25 cellular contexts compared by ENCODE assay signal in the genomic region with DNA sequence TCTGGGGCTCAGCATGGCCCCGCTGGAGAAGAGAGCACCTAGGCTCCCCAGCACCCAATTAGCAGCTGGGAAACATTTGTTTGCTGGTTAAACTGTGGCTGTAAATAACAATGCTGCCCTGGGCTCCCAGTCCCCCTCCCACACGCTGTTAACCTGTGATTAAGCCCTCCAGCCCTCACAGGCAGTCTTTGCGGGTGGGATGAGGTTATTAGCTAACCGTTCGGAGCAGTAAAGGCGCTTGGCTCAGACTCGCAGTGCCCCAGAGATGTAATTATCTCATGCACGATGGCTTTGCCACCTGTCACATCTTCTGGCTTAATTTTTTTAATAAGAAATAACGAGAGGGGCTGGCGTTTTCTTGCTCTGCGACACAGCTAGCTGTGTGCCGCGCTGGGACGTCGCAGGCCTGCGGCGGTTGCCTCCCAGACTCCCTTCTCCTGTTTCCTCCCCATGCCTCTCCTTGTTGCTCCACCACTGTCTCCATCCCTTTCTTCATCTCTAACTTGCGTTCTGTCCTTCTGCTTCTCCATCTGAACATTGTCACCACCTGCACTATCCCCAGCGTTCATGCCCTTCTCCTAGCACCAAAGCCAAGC.
DNase-seq lines count a peak whose midpoint lies in the region; ATAC-seq, FAIRE-seq and TF ChIP-seq lines count a peak whose summit lies in the region.
"Had no signal": no experiment of that assay in that cellular context is flagged by ENCODE, and none has a peak within 500 bp of the region (broad histone marks: within the 10 kb centered on the region; RNA-seq: fewer than 3 reads in every experiment).

No MANE protein-coding gene starts in this region.

- no peaks in the 10 kb centered on the region for H3K9me3 ChIP-seq in endodermal cell (ENCODE audit: control insufficient read depth, low read length)
- H3K9me3 ChIP-seq: right atrium auricular region had no signal

- ATAC-seq in GM19395 (IDR thresholded peaks at IDR 0.05; ENCODE audit: unreplicated experiment) (no peak), HG03442 (IDR thresholded peaks at IDR 0.05; ENCODE audit: unreplicated experiment) (no peak)
- ATAC-seq: activated CD4-positive, CD25-positive, alpha-beta regulatory T cell treated with anti-CD3 and anti-CD28 coated beads, Interleukin-2, amount 50 U/mL, for 24 hours; activated T-cell treated with anti-CD3 and anti-CD28 coated beads, Interleukin-2, amount 50 U/mL, for 4 hours; foreskin keratinocyte; K562 had no signal

- no peaks in the 10 kb centered on the region for H3K36me3 Mint-ChIP-seq in endodermal cell (ENCODE audit: low read depth)

- WGBS in endodermal cell (ENCODE audit: insufficient coverage in 1 of 2, insufficient read length in 1 of 2), 2 experiments, result 84 to 94% methylated on average over 12 to 19 of the region's 19 CpGs

- no peaks in the 10 kb centered on the region for H3K9me3 Mint-ChIP-seq in endodermal cell
- H3K9me3 Mint-ChIP-seq: activated T-cell treated with anti-CD3 and anti-CD28 coated beads, Interleukin-2, amount 50 U/mL, for 4 hours; central memory CD8-positive, alpha-beta T cell had no signal

- peaks cover 17% of the 10 kb centered on the region for H3K27me3 Mint-ChIP-seq in endodermal cell (ENCODE audit: insufficient read depth)

- peak; percentile 81 for FAIRE-seq in D721Med (lab: Jason Lieb, UNC)
- FAIRE-seq: K562, keratinocyte, urothelium cell line had no signal

- TF ChIP-seq CTCF in D721Med (IDR thresholded peaks at IDR 0.05; ENCODE audit: insufficient read depth, missing control alignments), result no peak
- TF ChIP-seq CTCF in endodermal cell (conservative IDR thresholded peaks at IDR 0.05), result no peak

- peaks cover 6% of the 10 kb centered on the region for H3K4me1 ChIP-seq in endodermal cell (ENCODE audit: control insufficient read depth, insufficient read depth, low read length)
- H3K4me1 ChIP-seq: foreskin keratinocyte had no signal

- no peak overlapping the region for H3K4me3 ChIP-seq in endodermal cell (ENCODE audit: low read length)
- H3K4me3 ChIP-seq: K562, lung, right atrium auricular region had no signal

- H3K4me3 Mint-ChIP-seq in endodermal cell, result no peak overlapping the region
- H3K4me3 Mint-ChIP-seq: activated T-cell treated with anti-CD3 and anti-CD28 coated beads, Interleukin-2, amount 50 U/mL, for 4 hours; central memory CD8-positive, alpha-beta T cell had no signal

- no peaks in the 10 kb centered on the region for H3K27me3 ChIP-seq in endodermal cell (ENCODE audit: control insufficient read depth, insufficient read depth, low read length, poor library complexity, severe bottlenecking)
- H3K27me3 ChIP-seq: foreskin keratinocyte, right atrium auricular region had no signal

- H3K27ac Mint-ChIP-seq in endodermal cell, result no peak overlapping the region

- no peak overlapping the region for H3K9ac ChIP-seq in endodermal cell (ENCODE audit: extremely low read depth, low read length, poor library complexity, severe bottlenecking)

- no peaks in the 10 kb centered on the region for H3K36me3 ChIP-seq in endodermal cell (ENCODE audit: control insufficient read depth, insufficient read depth, low read length)

- DNase-seq in D721Med (ENCODE audit: insufficient read length, low spot score) (peak; percentile 57), NCI-H1105 treated with DMSO at 0.1 percent for 48 hours (lab: John Stamatoyannopoulos, UW) (peak; percentile 96), NCI-H2227 treated with DMSO at 0.1 percent for 48 hours (lab: John Stamatoyannopoulos, UW) (peak; percentile 65), endodermal cell (peak; percentile 87), COLO829 (ENCODE audit: low spot score) (no peak)
- DNase-seq in stimulated activated CD4-positive, alpha-beta T cell treated with anti-CD3 and anti-CD28 coated beads, Interleukin-2, amount 100 ng/mL, for 48 hours, result no peak
- DNase-seq: activated CD8-positive, alpha-beta memory T cell treated with anti-CD3 and anti-CD28 coated beads for 24 hours; activated naive CD4-positive, alpha-beta T cell treated with anti-CD3 and anti-CD28 coated beads, Interleukin-2, amount 50 U/mL, for 16 hours; activated T-cell treated with anti-CD3 and anti-CD28 coated beads, Interleukin-2, amount 50 U/mL, for 4 hours; erythroblast; foreskin keratinocyte; GDM1; GOT3; hypothalamus; MM.1S; stimulated activated CD4-positive, alpha-beta T cell treated with anti-CD3 and anti-CD28 coated beads, Interleukin-15, amount 100 ng/mL, for 24 hours had no signal

- peaks cover 16% of the 10 kb centered on the region for H3K4me1 Mint-ChIP-seq in endodermal cell
- H3K4me1 Mint-ChIP-seq: central memory CD8-positive, alpha-beta T cell had no signal

- no peak overlapping the region for H3K27ac ChIP-seq in endodermal cell (ENCODE audit: low read depth, low read length)
- H3K27ac ChIP-seq: foreskin keratinocyte, right atrium auricular region had no signal

Comparison
In these comparisons a context has a peak if more than half of its experiments do, and no peak if none do; other contexts are left out.
1. DNase-seq: peak in D721Med (single experiment), NCI-H1105 treated with DMSO at 0.1 percent for 48 hours (single experiment), NCI-H2227 treated with DMSO at 0.1 percent for 48 hours (single experiment) and endodermal cell (single experiment); none in COLO829 (single experiment) and stimulated activated CD4-positive, alpha-beta T cell treated with anti-CD3 and anti-CD28 coated beads, Interleukin-2, amount 100 ng/mL, for 48 hours (0 of 2).